8 cellular contexts compared by ENCODE assay signal in the genomic region with DNA sequence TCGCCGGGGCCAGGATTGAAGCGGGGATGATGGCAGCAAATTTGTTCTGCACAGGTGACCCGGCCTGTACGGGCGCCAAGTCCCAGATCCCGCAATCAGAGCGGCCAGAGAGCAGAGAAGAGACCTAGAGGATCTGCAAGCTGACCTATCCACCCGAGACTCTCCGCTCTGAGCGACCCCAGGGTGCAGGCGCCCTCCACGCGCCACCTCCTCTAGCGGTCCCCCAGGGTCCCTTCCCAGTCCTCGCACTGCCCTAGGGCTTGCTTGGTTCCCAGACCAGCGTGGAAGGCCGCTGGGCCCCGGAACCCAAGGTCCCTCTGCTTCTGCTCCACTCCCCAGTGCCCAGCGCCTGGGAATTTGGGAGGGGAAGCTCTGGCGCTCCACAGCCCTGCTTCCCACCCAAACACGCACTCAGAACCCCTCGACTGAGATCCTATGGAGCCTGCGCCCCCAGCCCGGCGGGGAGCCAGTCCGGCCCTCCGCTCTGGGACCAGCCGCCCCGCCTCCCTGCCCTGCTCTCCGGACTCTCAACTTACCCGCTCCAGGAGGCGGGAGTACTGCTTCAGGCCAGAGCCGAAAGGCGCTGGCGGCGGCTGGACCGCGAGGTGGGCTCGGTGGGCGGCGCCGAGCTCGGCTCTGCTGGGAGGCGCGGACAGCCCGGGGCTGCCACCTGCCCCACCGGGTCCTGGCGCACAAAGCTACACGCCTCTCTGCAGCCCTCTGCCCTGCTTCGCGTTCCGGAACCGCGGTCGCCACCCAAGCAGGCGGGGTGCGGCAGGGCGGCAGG. TPM values are rescaled to one million over a fixed set of nuclear protein-coding genes. Genes with fewer than 3 reads are reported as not detected.
DNase-seq lines count a peak whose midpoint lies in the region; TF ChIP-seq lines count a peak whose summit lies in the region.
"Had no signal": no experiment of that assay in that cellular context is flagged by ENCODE, and none has a peak within 500 bp of the region (broad histone marks: within the 10 kb centered on the region; RNA-seq: fewer than 3 reads in every experiment).

No MANE protein-coding gene starts in this region.

- DNase-seq in GM20000 (ENCODE audit: low spot score) (peak; percentile 26), NCI-H345 treated with DMSO at 0.1 percent for 48 hours (lab: John Stamatoyannopoulos, UW; ENCODE audit: unreplicated experiment) (peak; percentile 37), glutamatergic neuron (peak; percentile 44), retinal pigment epithelial cell (ENCODE audit: low read depth) (no peak), ACHN (no peak), NK-92 (lab: John Stamatoyannopoulos, UW; ENCODE audit: unreplicated experiment) (no peak), cortex of kidney (lab: John Stamatoyannopoulos, UW) (no peak)

- peaks cover 38% of the 10 kb centered on the region for H3K27me3 Mint-ChIP-seq in glutamatergic neuron (ENCODE audit: unreplicated experiment)

- H3K4me3 ChIP-seq in retinal pigment epithelial cell (ENCODE audit: low read length), result peak overlapping the region; percentile 100
- H3K4me3 ChIP-seq: K562 had no signal

- H3K27ac Mint-ChIP-seq in glutamatergic neuron (ENCODE audit: unreplicated experiment), result no peak overlapping the region

- no peak for TF ChIP-seq CTCF in GM20000 (IDR thresholded peaks at IDR 0.05; ENCODE audit: extremely low read depth, missing control alignments)
- no peak for TF ChIP-seq CTCF in glutamatergic neuron (IDR thresholded peaks at IDR 0.05; ENCODE audit: partially characterized antibody, unreplicated experiment)
- TF ChIP-seq CTCF in retinal pigment epithelial cell (conservative IDR thresholded peaks at IDR 0.05; ENCODE audit: low read depth, low read length), result no peak

- peaks cover 12% of the 10 kb centered on the region for H3K9me3 Mint-ChIP-seq in glutamatergic neuron (ENCODE audit: unreplicated experiment)

- H3K36me3 Mint-ChIP-seq in glutamatergic neuron (ENCODE audit: unreplicated experiment), result no peaks in the 10 kb centered on the region

- in situ Hi-C loops in ACHN (cut with HindIII; ENCODE audit: low pct_ligation_motif_present, low pct_unique_long_range_greater_than_20kb, low sequenced_read_pairs), result no loop called here

- peak overlapping the region; percentile 52 for H3K4me3 Mint-ChIP-seq in glutamatergic neuron (ENCODE audit: unreplicated experiment)

- H3K4me1 Mint-ChIP-seq in glutamatergic neuron (ENCODE audit: low read depth, unreplicated experiment), result peaks cover 9% of the 10 kb centered on the region

RNA-seq across cellular contexts. Expression of a gene that starts 3.0 kb away (rescaled TPM):
- 0.86 TPM for total RNA-seq in glutamatergic neuron (ENCODE audit: unreplicated experiment)
- total RNA-seq: K562 had no signal

Comparison
In these comparisons a context has a peak if more than half of its experiments do, and no peak if none do; other contexts are left out.
1. DNase-seq: peak in GM20000 (single experiment), NCI-H345 treated with DMSO at 0.1 percent for 48 hours (single experiment) and glutamatergic neuron (single experiment); none in retinal pigment epithelial cell (single experiment), ACHN (single experiment), NK-92 (single experiment) and cortex of kidney (single experiment).